Comparison of ENCODE assay signal across 24 cellular contexts in the genomic region with DNA sequence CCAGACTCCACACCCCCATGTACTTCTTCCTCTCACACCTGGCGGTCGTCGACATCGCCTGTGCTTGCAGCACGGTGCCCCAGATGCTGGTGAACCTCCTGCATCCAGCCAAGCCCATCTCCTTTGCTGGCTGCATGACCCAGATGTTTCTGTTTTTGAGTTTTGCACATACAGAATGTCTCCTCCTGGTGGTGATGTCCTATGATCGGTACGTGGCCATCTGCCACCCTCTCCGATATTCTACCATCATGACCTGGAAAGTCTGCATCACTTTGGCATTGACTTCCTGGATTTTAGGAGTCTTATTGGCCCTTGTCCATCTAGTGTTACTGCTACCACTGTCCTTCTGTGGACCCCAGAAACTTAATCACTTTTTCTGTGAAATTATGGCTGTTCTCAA. TPM values are rescaled to one million over a fixed set of nuclear protein-coding genes. Genes with fewer than 3 reads are reported as not detected.
"Had no signal": no experiment of that assay in that cellular context is flagged by ENCODE, and none has a peak within 500 bp of the region (broad histone marks: within the 10 kb centered on the region; RNA-seq: fewer than 3 reads in every experiment).

No MANE protein-coding gene starts in this region.

- H3K4me1 ChIP-seq: esophagus muscularis mucosa, gastrocnemius medialis, left ventricle myocardium inferior, upper lobe of left lung had no signal

- H3K27ac Mint-ChIP-seq: activated naive CD4-positive, alpha-beta T cell treated with anti-CD3 and anti-CD28 coated beads, Interleukin-2, amount 50 U/mL, for 72 hours; activated T-cell treated with anti-CD3 and anti-CD28 coated beads, Interleukin-2, amount 50 U/mL, for 24 hours; activated T-helper 17 cell treated with anti-CD3 and anti-CD28 coated beads, Interleukin-2, amount 50 U/mL, for 72 hours; effector memory CD8-positive, alpha-beta T cell; WTC11 had no signal

- DNase-seq: activated T-cell treated with anti-CD3 and anti-CD28 coated beads, Interleukin-2, amount 50 U/mL, for 24 hours; central memory CD4-positive, alpha-beta T cell; dorsolateral prefrontal cortex; effector memory CD8-positive, alpha-beta T cell; gastrocnemius medialis; head of caudate nucleus; hypothalamus; left ventricle myocardium inferior; naive thymus-derived CD4-positive, alpha-beta T cell; retina; stimulated activated CD4-positive, alpha-beta T cell treated with anti-CD3 and anti-CD28 coated beads, Interleukin-2, amount 100 ng/mL, for 48 hours; stimulated activated naive CD4-positive, alpha-beta T cell; T1000 had no signal

- H3K36me3 ChIP-seq: esophagus muscularis mucosa, gastrocnemius medialis, left ventricle myocardium inferior, thoracic aorta, upper lobe of left lung had no signal

- H3K9me3 Mint-ChIP-seq: activated naive CD4-positive, alpha-beta T cell treated with anti-CD3 and anti-CD28 coated beads, Interleukin-2, amount 50 U/mL, for 72 hours; activated T-cell treated with anti-CD3 and anti-CD28 coated beads, Interleukin-2, amount 50 U/mL, for 24 hours; activated T-helper 17 cell treated with anti-CD3 and anti-CD28 coated beads, Interleukin-2, amount 50 U/mL, for 72 hours; effector memory CD8-positive, alpha-beta T cell had no signal

- ATAC-seq: activated naive CD4-positive, alpha-beta T cell treated with anti-CD3 and anti-CD28 coated beads, Interleukin-2, amount 50 U/mL, for 72 hours; activated T-helper 17 cell treated with anti-CD3 and anti-CD28 coated beads, Interleukin-2, amount 50 U/mL, for 72 hours; effector memory CD8-positive, alpha-beta T cell; gastrocnemius medialis; naive thymus-derived CD4-positive, alpha-beta T cell; WTC11 had no signal

- H3K4me1 Mint-ChIP-seq: activated T-helper 17 cell treated with anti-CD3 and anti-CD28 coated beads, Interleukin-2, amount 50 U/mL, for 72 hours; naive thymus-derived CD4-positive, alpha-beta T cell; WTC11 had no signal

- H3K36me3 Mint-ChIP-seq: activated naive CD4-positive, alpha-beta T cell treated with anti-CD3 and anti-CD28 coated beads, Interleukin-2, amount 50 U/mL, for 72 hours; naive thymus-derived CD4-positive, alpha-beta T cell; WTC11 had no signal

- H3K27me3 ChIP-seq: dorsolateral prefrontal cortex, esophagus muscularis mucosa, gastrocnemius medialis, upper lobe of left lung had no signal

- H3K27ac ChIP-seq: dorsolateral prefrontal cortex, esophagus muscularis mucosa, gastrocnemius medialis, left ventricle myocardium inferior, thoracic aorta, upper lobe of left lung had no signal

- H3K4me3 ChIP-seq: dorsolateral prefrontal cortex, esophagus muscularis mucosa, gastrocnemius medialis, left ventricle myocardium inferior, thoracic aorta, upper lobe of left lung had no signal

- H3K4me3 Mint-ChIP-seq: activated T-cell treated with anti-CD3 and anti-CD28 coated beads, Interleukin-2, amount 50 U/mL, for 24 hours; activated T-helper 17 cell treated with anti-CD3 and anti-CD28 coated beads, Interleukin-2, amount 50 U/mL, for 72 hours; effector memory CD8-positive, alpha-beta T cell; naive thymus-derived CD4-positive, alpha-beta T cell; WTC11 had no signal

- H3K9me3 ChIP-seq: esophagus muscularis mucosa, gastrocnemius medialis, left ventricle myocardium inferior, thoracic aorta, upper lobe of left lung had no signal

RNA-seq across cellular contexts. Expression of gene OR2A25, which starts 4.8 kb away (rescaled TPM):
- total RNA-seq: activated naive CD4-positive, alpha-beta T cell treated with anti-CD3 and anti-CD28 coated beads, Interleukin-2, amount 50 U/mL, for 72 hours; activated T-helper 17 cell treated with anti-CD3 and anti-CD28 coated beads, Interleukin-2, amount 50 U/mL, for 72 hours; astrocyte; dorsolateral prefrontal cortex; esophagus muscularis mucosa; gastrocnemius medialis; left ventricle myocardium inferior; lung microvascular endothelial cell; naive thymus-derived CD4-positive, alpha-beta T cell; osteoblast; posterior vena cava; thoracic aorta; upper lobe of left lung; WTC11 had no signal
- polyA plus RNA-seq: adipose tissue; naive thymus-derived CD4-positive, alpha-beta T cell had no signal

RNA-seq across cellular contexts. Expression of gene OR2A12, which starts 11.7 kb away (rescaled TPM):
- total RNA-seq: activated naive CD4-positive, alpha-beta T cell treated with anti-CD3 and anti-CD28 coated beads, Interleukin-2, amount 50 U/mL, for 72 hours; activated T-helper 17 cell treated with anti-CD3 and anti-CD28 coated beads, Interleukin-2, amount 50 U/mL, for 72 hours; astrocyte; dorsolateral prefrontal cortex; esophagus muscularis mucosa; gastrocnemius medialis; left ventricle myocardium inferior; lung microvascular endothelial cell; naive thymus-derived CD4-positive, alpha-beta T cell; osteoblast; posterior vena cava; thoracic aorta; upper lobe of left lung; WTC11 had no signal
- polyA plus RNA-seq: adipose tissue; naive thymus-derived CD4-positive, alpha-beta T cell had no signal

RNA-seq across cellular contexts. Expression of gene OR2A5, which starts 25.6 kb away (rescaled TPM):
- total RNA-seq: activated naive CD4-positive, alpha-beta T cell treated with anti-CD3 and anti-CD28 coated beads, Interleukin-2, amount 50 U/mL, for 72 hours; activated T-helper 17 cell treated with anti-CD3 and anti-CD28 coated beads, Interleukin-2, amount 50 U/mL, for 72 hours; astrocyte; dorsolateral prefrontal cortex; esophagus muscularis mucosa; gastrocnemius medialis; left ventricle myocardium inferior; lung microvascular endothelial cell; naive thymus-derived CD4-positive, alpha-beta T cell; osteoblast; posterior vena cava; thoracic aorta; upper lobe of left lung; WTC11 had no signal
- polyA plus RNA-seq: adipose tissue; naive thymus-derived CD4-positive, alpha-beta T cell had no signal

RNA-seq across cellular contexts. Expression of gene OR2A2, which starts 35.0 kb away (rescaled TPM):
- total RNA-seq: activated naive CD4-positive, alpha-beta T cell treated with anti-CD3 and anti-CD28 coated beads, Interleukin-2, amount 50 U/mL, for 72 hours; activated T-helper 17 cell treated with anti-CD3 and anti-CD28 coated beads, Interleukin-2, amount 50 U/mL, for 72 hours; astrocyte; dorsolateral prefrontal cortex; esophagus muscularis mucosa; gastrocnemius medialis; left ventricle myocardium inferior; lung microvascular endothelial cell; naive thymus-derived CD4-positive, alpha-beta T cell; osteoblast; posterior vena cava; thoracic aorta; upper lobe of left lung; WTC11 had no signal
- polyA plus RNA-seq: adipose tissue; naive thymus-derived CD4-positive, alpha-beta T cell had no signal

RNA-seq across cellular contexts. Expression of gene OR2A14, which starts 48.6 kb away (rescaled TPM):
- total RNA-seq: activated naive CD4-positive, alpha-beta T cell treated with anti-CD3 and anti-CD28 coated beads, Interleukin-2, amount 50 U/mL, for 72 hours; activated T-helper 17 cell treated with anti-CD3 and anti-CD28 coated beads, Interleukin-2, amount 50 U/mL, for 72 hours; astrocyte; dorsolateral prefrontal cortex; esophagus muscularis mucosa; gastrocnemius medialis; left ventricle myocardium inferior; lung microvascular endothelial cell; naive thymus-derived CD4-positive, alpha-beta T cell; osteoblast; posterior vena cava; thoracic aorta; upper lobe of left lung; WTC11 had no signal
- polyA plus RNA-seq: adipose tissue; naive thymus-derived CD4-positive, alpha-beta T cell had no signal
